Comparison of ENCODE assay signal across 10 cellular contexts in the genomic region with DNA sequence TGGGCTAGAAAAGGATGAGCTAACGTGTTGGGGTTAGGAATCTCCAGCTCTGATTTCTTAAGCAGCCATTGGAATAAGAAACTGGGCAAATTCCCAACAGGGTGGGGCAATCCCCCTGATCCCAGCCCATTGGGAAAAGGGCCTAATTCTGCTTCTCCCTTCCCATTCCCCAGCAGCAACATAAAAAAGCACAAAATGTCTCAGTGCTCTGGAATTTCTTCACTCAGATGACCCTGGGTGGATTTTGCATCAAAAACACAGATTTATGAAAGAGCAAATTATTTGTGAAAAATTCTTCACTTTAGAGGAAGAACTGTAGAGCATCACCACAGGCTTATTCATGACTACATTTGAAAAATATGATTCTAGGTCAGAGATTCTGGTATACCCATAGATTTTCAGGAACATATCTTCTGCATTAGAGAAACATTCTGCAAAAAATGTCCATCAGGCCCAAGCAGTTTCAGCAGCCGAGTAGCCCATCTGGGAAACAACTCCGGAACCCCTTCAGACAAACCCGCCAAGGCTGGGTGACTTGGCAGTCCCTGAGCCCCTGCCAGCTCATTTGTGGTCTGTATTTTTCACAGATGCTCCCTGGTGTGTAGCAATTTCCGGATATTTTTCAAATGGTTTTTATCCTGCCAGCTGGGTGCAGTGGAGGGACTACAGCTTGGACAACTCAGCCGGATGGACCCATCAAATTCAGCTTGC.
DNase-seq lines count a peak whose midpoint lies in the region; TF ChIP-seq lines count a peak whose summit lies in the region.
"Had no signal": no experiment of that assay in that cellular context is flagged by ENCODE, and none has a peak within 500 bp of the region (broad histone marks: within the 10 kb centered on the region; RNA-seq: fewer than 3 reads in every experiment).

No MANE protein-coding gene starts in this region.

- DNase-seq in NB4 (ENCODE audit: low read depth) (peak; percentile 94), fibroblast of lung (ENCODE audit: low read depth in 2 of 2) (peak; percentile 90 to 92), osteoblast (ENCODE audit: insufficient read length, low spot score, missing footprints) (peak; percentile 52), SK-N-DZ (ENCODE audit: low spot score) (no peak), spleen (no peak)
- DNase-seq in activated CD4-positive, alpha-beta T cell treated with anti-CD3 and anti-CD28 coated beads, Interleukin-2, amount 50 U/mL, for 4 hours, result no peak
- no peak for DNase-seq in activated naive CD4-positive, alpha-beta T cell treated with anti-CD3 and anti-CD28 coated beads for 36 hours
- DNase-seq: DMS79 treated with DMSO at 0.1 percent for 48 hours had no signal

- H2AFZ ChIP-seq in fibroblast of lung (ENCODE audit: low read length) (no peak overlapping the region), osteoblast (ENCODE audit: low read length) (peak overlapping the region; percentile 57)

- H3K4me3 Mint-ChIP-seq in activated naive CD4-positive, alpha-beta T cell treated with anti-CD3 and anti-CD28 coated beads for 36 hours, result no peak overlapping the region
- H3K4me3 Mint-ChIP-seq: neural crest cell had no signal

- peak overlapping the region; percentile 92 for H3K4me2 ChIP-seq in BLaER1
- peak overlapping the region; percentile 52 for H3K4me2 ChIP-seq in fibroblast of lung (ENCODE audit: extremely low read depth, insufficient read depth, low read length)
- peak overlapping the region; percentile 27 for H3K4me2 ChIP-seq in osteoblast (ENCODE audit: insufficient read depth, low read length)

- no peaks in the 10 kb centered on the region for H3K9me3 Mint-ChIP-seq in activated naive CD4-positive, alpha-beta T cell treated with anti-CD3 and anti-CD28 coated beads for 36 hours
- H3K9me3 Mint-ChIP-seq: neural crest cell had no signal

- intact Hi-C loops in activated naive CD4-positive, alpha-beta T cell treated with anti-CD3 and anti-CD28 coated beads for 36 hours (cut with micrococcal nuclease), result no loop called here
- intact Hi-C loops in spleen (cut with DNase I; ENCODE audit: low total_unique reads), result no loop called here

- no peaks in the 10 kb centered on the region for H3K36me3 Mint-ChIP-seq in activated naive CD4-positive, alpha-beta T cell treated with anti-CD3 and anti-CD28 coated beads for 36 hours (ENCODE audit: low read depth)

- H3K36me3 ChIP-seq in BLaER1 (no peaks in the 10 kb centered on the region), fibroblast of lung (ENCODE audit: control insufficient read depth, insufficient read depth, low read length) (no peaks in the 10 kb centered on the region), osteoblast (ENCODE audit: insufficient read depth, low read length) (no peaks in the 10 kb centered on the region), spleen (no peaks in the 10 kb centered on the region)

- TF ChIP-seq CTCF in NB4 (IDR thresholded peaks at IDR 0.05; ENCODE audit: low read depth, low read length) (no peak), fibroblast of lung (conservative IDR thresholded peaks at IDR 0.05 in 1 of 2, IDR thresholded peaks at IDR 0.05 in 1 of 2; ENCODE audit: low read depth in 1 of 2, low read length in 2 of 2) (no peak), osteoblast (IDR thresholded peaks at IDR 0.05; ENCODE audit: extremely low read depth, low read depth, low read length) (no peak), spleen (IDR thresholded peaks at IDR 0.05 in 8 of 11, conservative IDR thresholded peaks at IDR 0.05 in 3 of 11) (no peak)

- H3K4me1 Mint-ChIP-seq in activated naive CD4-positive, alpha-beta T cell treated with anti-CD3 and anti-CD28 coated beads for 36 hours (ENCODE audit: low read depth), result no peaks in the 10 kb centered on the region
- H3K4me1 Mint-ChIP-seq: neural crest cell had no signal

- H3K4me1 ChIP-seq in BLaER1 (peaks cover 85% of the 10 kb centered on the region), fibroblast of lung (ENCODE audit: control insufficient read depth, extremely low read depth, insufficient read depth, low read length) (peaks cover 13% of the 10 kb centered on the region), osteoblast (ENCODE audit: insufficient read depth, low read length) (peaks cover 39% of the 10 kb centered on the region), spleen (peaks cover 0 to 15% (median 2%) of the 10 kb centered on the region in 6 donors)

- TF ChIP-seq POLR2A in NB4 (IDR thresholded peaks at IDR 0.05; ENCODE audit: extremely low read depth, insufficient read length), result no peak
- TF ChIP-seq POLR2A in spleen (IDR thresholded peaks at IDR 0.05), result no peak

- CTCF ChIA-PET in activated naive CD4-positive, alpha-beta T cell treated with anti-CD3 and anti-CD28 coated beads for 36 hours (lab: Charles Lee), result interaction anchor here (0.6 kb wide), 1 partner anchor 18 kb away, joined by 5 read pairs; no protein-coding TSS in a partner anchor

- peak overlapping the region; percentile 46; the same call in 1 of the 2 replicates for H3K4me3 ChIP-seq in BLaER1
- no peak overlapping the region for H3K4me3 ChIP-seq in NB4 (ENCODE audit: low read depth, low read length)
- H3K4me3 ChIP-seq in fibroblast of lung (replicated peaks in 1 of 4; ENCODE audit: control extremely low read depth in 1 of 4, insufficient read depth in 1 of 4, low read depth in 3 of 4, low read length in 4 of 4), result no peak overlapping the region
- no peak overlapping the region for H3K4me3 ChIP-seq in osteoblast (ENCODE audit: insufficient read depth, low read length)
- no peak overlapping the region for H3K4me3 ChIP-seq in spleen

- H3K27me3 Mint-ChIP-seq in activated naive CD4-positive, alpha-beta T cell treated with anti-CD3 and anti-CD28 coated beads for 36 hours (ENCODE audit: low read depth), result no peaks in the 10 kb centered on the region

- H3K79me2 ChIP-seq in fibroblast of lung (ENCODE audit: control insufficient read depth, insufficient read depth, low read length) (no peaks in the 10 kb centered on the region), osteoblast (ENCODE audit: insufficient read depth, low read length) (no peaks in the 10 kb centered on the region)

- no peaks in the 10 kb centered on the region for H4K20me1 ChIP-seq in BLaER1
- H4K20me1 ChIP-seq in fibroblast of lung (ENCODE audit: control insufficient read depth, extremely low read depth, insufficient read depth, low read length), result no peaks in the 10 kb centered on the region
- H4K20me1 ChIP-seq in osteoblast (ENCODE audit: insufficient read depth, low read length), result no peaks in the 10 kb centered on the region

- H3K27ac ChIP-seq in BLaER1 (peak overlapping the region; percentile 97), fibroblast of lung (ENCODE audit: insufficient read depth, low read length) (peak overlapping the region; percentile 31), osteoblast (ENCODE audit: low read depth, low read length) (peak overlapping the region; percentile 73), spleen (no peak overlapping the region)

- 41 to 63% (median 42%) methylated on average over 6 of the region's 6 CpGs for WGBS in spleen, 5 donors

- peaks cover 5% of the 10 kb centered on the region for H3K9me3 ChIP-seq in BLaER1
- H3K9me3 ChIP-seq in fibroblast of lung (ENCODE audit: control insufficient read depth, insufficient read depth, low read depth, low read length), result no peaks in the 10 kb centered on the region
- H3K9me3 ChIP-seq in osteoblast (ENCODE audit: low read depth, low read length), result no peaks in the 10 kb centered on the region
- no peaks in the 10 kb centered on the region for H3K9me3 ChIP-seq in spleen

- H3K27me3 ChIP-seq in BLaER1 (no peaks in the 10 kb centered on the region), fibroblast of lung (ENCODE audit: control insufficient read depth, insufficient read depth, low read length) (no peaks in the 10 kb centered on the region), osteoblast (ENCODE audit: insufficient read depth, low read length) (no peaks in the 10 kb centered on the region), spleen (replicated peaks in 1 of 7) (no peaks in the 10 kb centered on the region)

- peak overlapping the region; percentile 80 for H3K9ac ChIP-seq in BLaER1
- no peak overlapping the region for H3K9ac ChIP-seq in fibroblast of lung (ENCODE audit: insufficient read depth, low read length)

- H3K27ac Mint-ChIP-seq in activated naive CD4-positive, alpha-beta T cell treated with anti-CD3 and anti-CD28 coated beads for 36 hours, result no peak overlapping the region

Comparison
In these comparisons a context has a peak if more than half of its experiments do, and no peak if none do; other contexts are left out.
1. H3K27ac ChIP-seq: peak in BLaER1 (single experiment), fibroblast of lung (single experiment) and osteoblast (single experiment); none in spleen (0 of 8).
2. H3K4me2 ChIP-seq: peak in every context shown above with its lines; median percentile 92 in BLaER1; 52 in fibroblast of lung; 27 in osteoblast.
3. DNase-seq: peak in NB4 (single experiment), fibroblast of lung (2 of 2) and osteoblast (single experiment); none in SK-N-DZ (single experiment), activated CD4-positive, alpha-beta T cell treated with anti-CD3 and anti-CD28 coated beads, Interleukin-2, amount 50 U/mL, for 4 hours (0 of 2), activated naive CD4-positive, alpha-beta T cell treated with anti-CD3 and anti-CD28 coated beads for 36 hours (single experiment) and spleen (single experiment).